ENCODE assay signal across 9 cellular contexts in genomic region chr4:163447023-163447422, GRCh38. TPM values are rescaled to one million over a fixed set of nuclear protein-coding genes. Genes with fewer than 3 reads are reported as not detected.
"Had no signal": no experiment of that assay in that cellular context is flagged by ENCODE, and none has a peak within 500 bp of the region (broad histone marks: within the 10 kb centered on the region; RNA-seq: fewer than 3 reads in every experiment).

No MANE protein-coding gene starts in this region.

RNA-seq across cellular contexts. Expression of gene TKTL2, which starts 26.5 kb away (rescaled TPM):
- total RNA-seq: M059J, NCI-H460, OCI-LY7, PC-9, Right ventricle myocardium inferior, RPMI7951, SJCRH30, SK-MEL-5 had no signal
- polyA plus RNA-seq: SK-N-SH had no signal
